In genomic region chr10:13526952-13527863, GRCh38 we compare ENCODE assay signal across 8 cellular contexts. TPM values are rescaled to one million over a fixed set of nuclear protein-coding genes. Genes with fewer than 3 reads are reported as not detected.
A peak's percentile ranks its signal among the peaks of the same experiment; 100 is the strongest.
DNase-seq lines count a peak whose midpoint lies in the region; ATAC-seq, FAIRE-seq and TF ChIP-seq lines count a peak whose summit lies in the region.

No MANE protein-coding gene starts in this region.

- H3K27ac Mint-ChIP-seq in activated CD4-positive, alpha-beta memory T cell treated with anti-CD3 and anti-CD28 coated beads for 36 hours = no peak overlapping the region
- H3K27ac Mint-ChIP-seq in activated CD4-positive, alpha-beta memory T cell treated with anti-CD3 and anti-CD28 coated beads, Interleukin-2, amount 10 ng/mL, durations not matched to agents 7 days and 5 days = no peak overlapping the region

- peaks cover 26% of the 10 kb centered on the region for H3K4me1 ChIP-seq in HepG2 (ENCODE audit: insufficient read depth, low read length)
- H3K4me1 ChIP-seq in tibial artery = peaks cover 4 to 32% (median 9%) of the 10 kb centered on the region in 4 donors
- H3K4me1 ChIP-seq in Karpas-422 (ENCODE audit: low read length) = no peaks in the 10 kb centered on the region

- H3K79me2 ChIP-seq in HepG2 (ENCODE audit: insufficient read depth, low read length) (peaks cover 25% of the 10 kb centered on the region), Karpas-422 (ENCODE audit: low read length) (no peaks in the 10 kb centered on the region)

- H3K27ac ChIP-seq in HepG2 (ENCODE audit: extremely low read length, insufficient read depth, low read length) = peak overlapping the region; percentile 65
- peak overlapping the region; percentile 85 to 88 for H3K27ac ChIP-seq in tibial artery
- H3K27ac ChIP-seq in Karpas-422 (ENCODE audit: low read length) = no peak overlapping the region

- peak overlapping the region; percentile 41 for H3K4me3 ChIP-seq in astrocyte of the spinal cord (ENCODE audit: low read depth, low read length)
- peak overlapping the region; percentile 81 to 96 (median 86) for H3K4me3 ChIP-seq in HepG2 (replicated peaks in 1 of 3; ENCODE audit: insufficient read depth in 1 of 3, low read depth in 2 of 3, low read length in 3 of 3)
- H3K4me3 ChIP-seq in tibial artery = peak overlapping the region; percentile 72 to 83
- H3K4me3 ChIP-seq in Karpas-422 (ENCODE audit: low read length) = no peak overlapping the region

- no peaks in the 10 kb centered on the region for H3K36me3 Mint-ChIP-seq in activated CD4-positive, alpha-beta memory T cell treated with anti-CD3 and anti-CD28 coated beads for 36 hours
- no peaks in the 10 kb centered on the region for H3K36me3 Mint-ChIP-seq in activated CD4-positive, alpha-beta memory T cell treated with anti-CD3 and anti-CD28 coated beads, Interleukin-2, amount 10 ng/mL, durations not matched to agents 7 days and 5 days (ENCODE audit: low read depth)

- no peak for TF ChIP-seq POLR2A in HepG2 (IDR thresholded peaks at IDR 0.05; ENCODE audit: insufficient read depth in 1 of 2, low read depth in 2 of 2, low read length in 2 of 2)

- BruUV-seq in HepG2 (replicated peaks; lab: Mats Ljungman, UMichigan) = TSS peak; percentile 47

- H3K4me2 ChIP-seq in HepG2 (ENCODE audit: low read depth, low read length) (peak overlapping the region; percentile 68), Karpas-422 (ENCODE audit: low read depth, low read length, poor library complexity, severe bottlenecking) (no peak overlapping the region)

- no peaks in the 10 kb centered on the region for H3K27me3 ChIP-seq in HepG2 (ENCODE audit: control insufficient read depth in 1 of 2, insufficient read depth in 2 of 2, low read length in 2 of 2)
- H3K27me3 ChIP-seq in tibial artery = no peaks in the 10 kb centered on the region
- H3K27me3 ChIP-seq in Karpas-422 (ENCODE audit: low read length) = 0 out of 2 replicates have a peak, but pooled peaks cover 2% of the 10 kb centered on the region

- WGBS in HepG2 (ENCODE audit: low lambda C conversion rate) = 17% methylated on average over 10 of the region's 10 CpGs

- intact Hi-C loops in activated CD4-positive, alpha-beta memory T cell treated with anti-CD3 and anti-CD28 coated beads for 36 hours (cut with micrococcal nuclease) = no loop called here
- intact Hi-C loops in HepG2 (cut with micrococcal nuclease; ENCODE audit: unreplicated experiment) (loop anchor here (5.0 kb wide), 1 partner anchor 40 kb away; no protein-coding TSS in a partner anchor), tibial artery (cut with DNase I; ENCODE audit: low total_unique reads) (no loop called here)

- no peak for ATAC-seq in HepG2

- DNase-seq in activated CD4-positive, alpha-beta memory T cell treated with anti-CD3 and anti-CD28 coated beads for 36 hours = no peak
- DNase-seq in activated CD4-positive, alpha-beta memory T cell treated with anti-CD3 and anti-CD28 coated beads, Interleukin-2, amount 10 ng/mL, durations not matched to agents 7 days and 5 days = no peak
- peak; percentile 61 for DNase-seq in astrocyte of the spinal cord (ENCODE audit: low read depth, low spot score)
- DNase-seq in HepG2 (ENCODE audit: low spot score) = peak; percentile 53
- no peak for DNase-seq in tibial artery
- DNase-seq in Karpas-422 = no peak
- DNase-seq in NCI-H2227 treated with DMSO at 0.1 percent for 48 hours (lab: John Stamatoyannopoulos, UW) = no peak
- no peak for DNase-seq in ecto neural progenitor cell (ENCODE audit: low spot score)

- peaks cover 55% of the 10 kb centered on the region for H3K27me3 Mint-ChIP-seq in activated CD4-positive, alpha-beta memory T cell treated with anti-CD3 and anti-CD28 coated beads for 36 hours
- H3K27me3 Mint-ChIP-seq in activated CD4-positive, alpha-beta memory T cell treated with anti-CD3 and anti-CD28 coated beads, Interleukin-2, amount 10 ng/mL, durations not matched to agents 7 days and 5 days = peaks cover 70% of the 10 kb centered on the region

- no peaks in the 10 kb centered on the region for H3K9me3 ChIP-seq in HepG2 (ENCODE audit: low read length)
- H3K9me3 ChIP-seq in tibial artery = no peaks in the 10 kb centered on the region
- no peaks in the 10 kb centered on the region for H3K9me3 ChIP-seq in Karpas-422 (ENCODE audit: low read length)

- TF ChIP-seq RAD21 in HepG2 (CRISPR knock-in tag; IDR thresholded peaks at IDR 0.05) = no peak

- peaks cover 2% of the 10 kb centered on the region for H3K4me1 Mint-ChIP-seq in activated CD4-positive, alpha-beta memory T cell treated with anti-CD3 and anti-CD28 coated beads for 36 hours (ENCODE audit: low read depth)
- peaks cover 3% of the 10 kb centered on the region for H3K4me1 Mint-ChIP-seq in activated CD4-positive, alpha-beta memory T cell treated with anti-CD3 and anti-CD28 coated beads, Interleukin-2, amount 10 ng/mL, durations not matched to agents 7 days and 5 days

- TF ChIP-seq EP300 in HepG2 (IDR thresholded peaks at IDR 0.05; ENCODE audit: low read depth in 2 of 2, low read length in 2 of 2) = peak in 1 of 2 experiments; percentile 28; a peak in 1 of 4 replicates
- TF ChIP-seq EP300 in HepG2 (CRISPR knock-in tag; IDR thresholded peaks at IDR 0.05; ENCODE audit: borderline replicate concordance) = no peak

- in situ Hi-C loops in astrocyte of the spinal cord (cut with HindIII; ENCODE audit: low sequenced_read_pairs) = no loop called here
- in situ Hi-C loops in HepG2 (cut with HindIII; ENCODE audit: extremely low pct_ligation_motif_present, low pct_unique_long_range_greater_than_20kb) = no loop called here

- peak; percentile 12 for FAIRE-seq in HepG2 (lab: Jason Lieb, UNC)

- H3K9ac ChIP-seq in HepG2 (ENCODE audit: insufficient read depth, low read depth, low read length) (peak overlapping the region; percentile 79), Karpas-422 (ENCODE audit: low read length) (no peak overlapping the region)

- H3K9me2 ChIP-seq in Karpas-422 (replicated peaks; ENCODE audit: insufficient read depth, low read length) = no peaks in the 10 kb centered on the region

- CTCF ChIA-PET in activated CD4-positive, alpha-beta memory T cell treated with anti-CD3 and anti-CD28 coated beads for 36 hours (lab: Charles Lee) = interaction anchor here (0.6 to 1.8 kb wide), 3 partner anchors 10 to 155 kb away, joined by 3 to 4 read pairs (median 4); no protein-coding TSS in a partner anchor
- CTCF ChIA-PET in activated CD4-positive, alpha-beta memory T cell treated with anti-CD3 and anti-CD28 coated beads, Interleukin-2, amount 10 ng/mL, durations not matched to agents 7 days and 5 days (lab: Charles Lee) = no interaction called here
- CTCF ChIA-PET in HepG2 (lab: Yijun Ruan, JAX; ENCODE audit: low intra/inter-chr PET ratio, low total read pairs) = no interaction called here

- POLR2A ChIA-PET in activated CD4-positive, alpha-beta memory T cell treated with anti-CD3 and anti-CD28 coated beads for 36 hours (lab: Charles Lee) = interaction anchor here (0.6 kb wide), 1 partner anchor 158 kb away, joined by 3 read pairs; no protein-coding TSS in a partner anchor
- POLR2A ChIA-PET in activated CD4-positive, alpha-beta memory T cell treated with anti-CD3 and anti-CD28 coated beads, Interleukin-2, amount 10 ng/mL, durations not matched to agents 7 days and 5 days (lab: Charles Lee) = no interaction called here
- POLR2A ChIA-PET in HepG2 (lab: Yijun Ruan, JAX) = interaction anchor here (1.2 kb wide), 1 partner anchor 113 kb away, joined by 3 read pairs; no protein-coding TSS in a partner anchor

- TF ChIP-seq CTCF in astrocyte of the spinal cord (IDR thresholded peaks at IDR 0.05; ENCODE audit: low read depth, low read length) = no peak
- TF ChIP-seq CTCF in HepG2 (CRISPR knock-in tag; IDR thresholded peaks at IDR 0.05) = no peak
- TF ChIP-seq CTCF in tibial artery (IDR thresholded peaks at IDR 0.05) = no peak

- peaks cover 8 to 18% of the 10 kb centered on the region in 2 experiments; a peak in 4 of 5 replicates for H3K36me3 ChIP-seq in HepG2 (replicated peaks in 1 of 2; ENCODE audit: control insufficient read depth in 1 of 2, insufficient read depth in 2 of 2, low read length in 2 of 2)
- H3K36me3 ChIP-seq in tibial artery = peaks cover 0 to 7% (median 0%) of the 10 kb centered on the region in 3 donors
- no peaks in the 10 kb centered on the region for H3K36me3 ChIP-seq in Karpas-422 (ENCODE audit: insufficient read depth, low read length)

- H2AFZ ChIP-seq in HepG2 (ENCODE audit: low read length) (no peak overlapping the region), Karpas-422 (ENCODE audit: low read length) (no peak overlapping the region)

- H3K4me3 Mint-ChIP-seq in activated CD4-positive, alpha-beta memory T cell treated with anti-CD3 and anti-CD28 coated beads for 36 hours = peak overlapping the region; percentile 31
- no peak overlapping the region for H3K4me3 Mint-ChIP-seq in activated CD4-positive, alpha-beta memory T cell treated with anti-CD3 and anti-CD28 coated beads, Interleukin-2, amount 10 ng/mL, durations not matched to agents 7 days and 5 days

- H3K9me3 Mint-ChIP-seq in activated CD4-positive, alpha-beta memory T cell treated with anti-CD3 and anti-CD28 coated beads for 36 hours = no peaks in the 10 kb centered on the region
- no peaks in the 10 kb centered on the region for H3K9me3 Mint-ChIP-seq in activated CD4-positive, alpha-beta memory T cell treated with anti-CD3 and anti-CD28 coated beads, Interleukin-2, amount 10 ng/mL, durations not matched to agents 7 days and 5 days

- no peaks in the 10 kb centered on the region for H4K20me1 ChIP-seq in HepG2 (ENCODE audit: insufficient read depth, low read length)
- no peaks in the 10 kb centered on the region for H4K20me1 ChIP-seq in Karpas-422 (ENCODE audit: insufficient read depth, low read depth, low read length)

RNA-seq across cellular contexts. Expression of gene BEND7, which starts 1.6 kb away (rescaled TPM):
- total RNA-seq in activated CD4-positive, alpha-beta memory T cell treated with anti-CD3 and anti-CD28 coated beads for 36 hours = not detected
- not detected for total RNA-seq in activated CD4-positive, alpha-beta memory T cell treated with anti-CD3 and anti-CD28 coated beads, Interleukin-2, amount 10 ng/mL, durations not matched to agents 7 days and 5 days
- 15.4 and 17.1 TPM in 2 replicates for total RNA-seq in HepG2 (2016; rRNA removed; fragmentation: Illumina TruSeq; extraction: Trizol)
- 10.7 and 11.7 TPM in 2 replicates for total RNA-seq in HepG2 (2016; cell fraction: cytosol; rRNA removed; fragmentation: Illumina TruSeq; extraction: Trizol; ENCODE audit: low read depth)
- 13.3 and 14.4 TPM in 2 replicates for total RNA-seq in HepG2 (2016; cell fraction: insoluble cytoplasmic fraction; rRNA removed; fragmentation: Illumina TruSeq; extraction: Trizol)
- total RNA-seq in HepG2 (2016; cell fraction: membrane; rRNA removed; fragmentation: Illumina TruSeq; extraction: Trizol) = 27.9 and 29.9 TPM in 2 replicates
- total RNA-seq in HepG2 (2016; cell fraction: nucleus; rRNA removed; fragmentation: Illumina TruSeq; extraction: Trizol) = 16.7 and 20.0 TPM in 2 replicates
- polyA plus RNA-seq in HepG2 (2011; rRNA removed) = 13.5 and 14.1 TPM in 2 replicates
- polyA plus RNA-seq in HepG2 (2011; cell fraction: cytosol; rRNA removed) = 5.9 and 10.6 TPM in 2 replicates
- polyA plus RNA-seq in HepG2 (2011; cell fraction: nucleus; rRNA removed) = 16.0 and 21.8 TPM in 2 replicates
- 24.3 and 27.7 TPM in 2 replicates for polyA plus RNA-seq in HepG2 (2012)
- 20.2 and 23.1 TPM in 2 replicates for polyA plus RNA-seq in HepG2 (2016; cell fraction: cytosol; fragmentation: Illumina TruSeq; extraction: Trizol; ENCODE audit: low read depth)
- 18.4 and 20.3 TPM in 2 replicates for polyA plus RNA-seq in HepG2 (2016; cell fraction: insoluble cytoplasmic fraction; fragmentation: Illumina TruSeq; extraction: Trizol; ENCODE audit: low read depth)
- 28.6 and 31.7 TPM in 2 replicates for polyA plus RNA-seq in HepG2 (2016; cell fraction: membrane; fragmentation: Illumina TruSeq; extraction: Trizol; ENCODE audit: low read depth)
- polyA plus RNA-seq in HepG2 (2016; cell fraction: nucleus; fragmentation: Illumina TruSeq; extraction: Trizol; ENCODE audit: insufficient read depth, low read depth) = 29.5 and 33.1 TPM in 2 replicates
- polyA minus RNA-seq in HepG2 (2011; rRNA and poly(A)+ RNA removed; ENCODE audit: low replicate concordance) = 0.07 and 7.3 TPM in 2 replicates
- 16.1 and 17.6 TPM in 2 replicates for polyA minus RNA-seq in HepG2 (2011; cell fraction: cytosol; rRNA and poly(A)+ RNA removed)
- polyA minus RNA-seq in HepG2 (2011; cell fraction: nucleus; rRNA and poly(A)+ RNA removed) = 17.8 and 27.0 TPM in 2 replicates
- total RNA-seq in Karpas-422 (2014; rRNA removed; shearing (Covaris generic); ENCODE audit: low replicate concordance) = not detected in 2 replicates

RNA-seq across cellular contexts. Expression of gene PRPF18, which starts 59.6 kb away (rescaled TPM):
- 10 to 100 TPM; 21.9 to 25.1 TPM for total RNA-seq in activated CD4-positive, alpha-beta memory T cell treated with anti-CD3 and anti-CD28 coated beads for 36 hours
- total RNA-seq in activated CD4-positive, alpha-beta memory T cell treated with anti-CD3 and anti-CD28 coated beads, Interleukin-2, amount 10 ng/mL, durations not matched to agents 7 days and 5 days = 10 to 100 TPM; 22.5 to 26.0 TPM
- 17.2 and 24.7 TPM in 2 replicates for total RNA-seq in HepG2 (2016; rRNA removed; fragmentation: Illumina TruSeq; extraction: Trizol)
- total RNA-seq in HepG2 (2016; cell fraction: cytosol; rRNA removed; fragmentation: Illumina TruSeq; extraction: Trizol; ENCODE audit: low read depth) = 7.8 and 9.1 TPM in 2 replicates
- total RNA-seq in HepG2 (2016; cell fraction: insoluble cytoplasmic fraction; rRNA removed; fragmentation: Illumina TruSeq; extraction: Trizol) = 21.2 and 25.5 TPM in 2 replicates
- 12.4 and 13.8 TPM in 2 replicates for total RNA-seq in HepG2 (2016; cell fraction: membrane; rRNA removed; fragmentation: Illumina TruSeq; extraction: Trizol)
- 18.7 and 19.1 TPM in 2 replicates for total RNA-seq in HepG2 (2016; cell fraction: nucleus; rRNA removed; fragmentation: Illumina TruSeq; extraction: Trizol)
- polyA plus RNA-seq in HepG2 (2011; rRNA removed) = 4.4 and 6.1 TPM in 2 replicates
- 3.0 and 3.7 TPM in 2 replicates for polyA plus RNA-seq in HepG2 (2011; cell fraction: cytosol; rRNA removed)
- polyA plus RNA-seq in HepG2 (2011; cell fraction: nucleus; rRNA removed) = 4.5 and 6.1 TPM in 2 replicates
- 7.6 and 9.8 TPM in 2 replicates for polyA plus RNA-seq in HepG2 (2012)
- polyA plus RNA-seq in HepG2 (2016; cell fraction: cytosol; fragmentation: Illumina TruSeq; extraction: Trizol; ENCODE audit: low read depth) = 5.7 and 7.2 TPM in 2 replicates
- polyA plus RNA-seq in HepG2 (2016; cell fraction: insoluble cytoplasmic fraction; fragmentation: Illumina TruSeq; extraction: Trizol; ENCODE audit: low read depth) = 20.8 and 21.3 TPM in 2 replicates
- polyA plus RNA-seq in HepG2 (2016; cell fraction: membrane; fragmentation: Illumina TruSeq; extraction: Trizol; ENCODE audit: low read depth) = 7.3 and 9.4 TPM in 2 replicates
- polyA plus RNA-seq in HepG2 (2016; cell fraction: nucleus; fragmentation: Illumina TruSeq; extraction: Trizol; ENCODE audit: insufficient read depth, low read depth) = 11.4 and 11.7 TPM in 2 replicates
- polyA minus RNA-seq in HepG2 (2011; rRNA and poly(A)+ RNA removed; ENCODE audit: low replicate concordance) = 0.80 and 2.3 TPM in 2 replicates
- polyA minus RNA-seq in HepG2 (2011; cell fraction: cytosol; rRNA and poly(A)+ RNA removed) = 2.6 and 4.7 TPM in 2 replicates
- 28.2 and 32.6 TPM in 2 replicates for polyA minus RNA-seq in HepG2 (2011; cell fraction: nucleus; rRNA and poly(A)+ RNA removed)
- total RNA-seq in Karpas-422 (2014; rRNA removed; shearing (Covaris generic); ENCODE audit: low replicate concordance) = 22.7 and 23.2 TPM in 2 replicates

Comparison
In these comparisons a context has a peak if more than half of its experiments do, and no peak if none do; other contexts are left out.
1. DNase-seq: peak in astrocyte of the spinal cord (single experiment) and HepG2 (single experiment); none in activated CD4-positive, alpha-beta memory T cell treated with anti-CD3 and anti-CD28 coated beads for 36 hours (single experiment), activated CD4-positive, alpha-beta memory T cell treated with anti-CD3 and anti-CD28 coated beads, Interleukin-2, amount 10 ng/mL, durations not matched to agents 7 days and 5 days (single experiment), tibial artery (0 of 2), Karpas-422 (single experiment), NCI-H2227 treated with DMSO at 0.1 percent for 48 hours (single experiment) and ecto neural progenitor cell (single experiment).
2. RNA of gene BEND7, which starts 1.6 kb away (total RNA-seq): 10.7 to 29.9 TPM in HepG2; not detected in activated CD4-positive, alpha-beta memory T cell treated with anti-CD3 and anti-CD28 coated beads for 36 hours, not detected in activated CD4-positive, alpha-beta memory T cell treated with anti-CD3 and anti-CD28 coated beads, Interleukin-2, amount 10 ng/mL, durations not matched to agents 7 days and 5 days and not detected in Karpas-422; every median in the first group is over 10 times any median in the second.